34 cellular contexts compared by ENCODE assay signal in the genomic region with DNA sequence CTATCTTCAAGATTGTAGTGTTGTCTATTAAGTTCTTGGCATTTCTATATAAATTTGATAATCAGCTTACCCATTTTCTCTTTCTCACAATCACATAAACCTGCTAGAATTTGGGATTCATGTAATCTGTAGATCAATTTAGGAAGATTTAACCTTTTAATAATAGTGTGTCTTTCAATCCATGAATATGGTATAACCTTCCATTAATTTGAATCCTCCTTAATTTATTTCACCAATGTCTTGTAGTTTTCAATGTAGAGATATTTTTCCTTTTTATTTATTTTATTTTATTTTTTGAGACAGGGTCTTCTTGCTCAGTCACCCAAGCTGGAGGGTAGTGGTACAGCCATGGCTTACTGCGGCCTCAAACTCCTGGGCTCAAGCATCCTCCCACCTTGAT. TPM values are rescaled to one million over a fixed set of nuclear protein-coding genes. Genes with fewer than 3 reads are reported as not detected.
DNase-seq lines count a peak whose midpoint lies in the region; ATAC-seq, FAIRE-seq and TF ChIP-seq lines count a peak whose summit lies in the region.
"Had no signal": no experiment of that assay in that cellular context is flagged by ENCODE, and none has a peak within 500 bp of the region (broad histone marks: within the 10 kb centered on the region; RNA-seq: fewer than 3 reads in every experiment).

No MANE protein-coding gene starts in this region.

- H4K20me1 ChIP-seq in K562 (replicated peaks; ENCODE audit: control insufficient read depth, insufficient read depth, low read length), result no peaks in the 10 kb centered on the region
- H4K20me1 ChIP-seq: BLaER1; BLaER1 treated with 17β-estradiol and CSF1 and Interleukin-3, amounts not matched to agents 10 nM and 100 nM had no signal

- FAIRE-seq in G401.6 (lab: Jason Lieb, UNC) (peak; percentile 25), K562 (lab: Jason Lieb, UNC) (peak; percentile 32), pancreas (lab: Jason Lieb, UNC) (peak; percentile 13), H54 (lab: Jason Lieb, UNC) (no peak)
- FAIRE-seq: A204.1, A549, D721Med had no signal

- POLR2A ChIA-PET in HEK293 (lab: Yijun Ruan, JAX) (no interaction called here), K562 (lab: Yijun Ruan, JAX) (no interaction called here)

- H3K36me3 ChIP-seq in HEK293 (ENCODE audit: control insufficient read depth in 2 of 2, insufficient read depth in 1 of 2, low read length in 2 of 2) (peaks cover 39 to 51% of the 10 kb centered on the region in 2 experiments), K562 (ENCODE audit: control insufficient read depth, insufficient read depth, low read length) (0 out of 3 replicates have a peak, but pooled peaks cover 2% of the 10 kb centered on the region), pancreas (no peaks in the 10 kb centered on the region)
- H3K36me3 ChIP-seq: BE2C had no signal

- H3K27me3 ChIP-seq in K562 (ENCODE audit: control insufficient read depth in 2 of 2, insufficient read depth in 2 of 2, low read length in 2 of 2), result no peaks in the 10 kb centered on the region
- no peaks in the 10 kb centered on the region for H3K27me3 ChIP-seq in pancreas
- H3K27me3 ChIP-seq: BE2C; BLaER1; BLaER1 treated with 17β-estradiol and CSF1 and Interleukin-3, amounts not matched to agents 10 nM and 100 nM had no signal

- no TSS peak for BruUV-seq in K562 (replicated peaks; lab: Mats Ljungman, UMichigan)

- H3K9me1 ChIP-seq in K562 (ENCODE audit: control insufficient read depth, insufficient read depth, low read length), result no peaks in the 10 kb centered on the region

- no peak for TF ChIP-seq EP300 in K562 (IDR thresholded peaks at IDR 0.05; ENCODE audit: low read length)

- no peaks in the 10 kb centered on the region for H3K79me2 ChIP-seq in K562 (ENCODE audit: control insufficient read depth, insufficient read depth, low read length)

- H3K9ac ChIP-seq in K562 (ENCODE audit: insufficient read depth in 1 of 2, low read depth in 2 of 2, low read length in 2 of 2), result no peak overlapping the region
- H3K9ac ChIP-seq: BLaER1; BLaER1 treated with 17β-estradiol and CSF1 and Interleukin-3, amounts not matched to agents 10 nM and 100 nM had no signal

- in situ Hi-C loops in K562 (cut with MboI), result no loop called here

- ATAC-seq in K562 (no peak), pancreas (no peak)
- ATAC-seq: A549; CD8-positive, alpha-beta T cell had no signal

- DNase-seq in K562 (ENCODE audit: extremely low read depth in 1 of 4, low spot score in 3 of 4) (no peak), pancreas (no peak), H54 (ENCODE audit: insufficient read length, low spot score) (no peak), pons (ENCODE audit: low spot score) (no peak), COR-L47 (lab: John Stamatoyannopoulos, UW) (no peak)
- DNase-seq in activated CD8-positive, alpha-beta memory T cell treated with anti-CD3 and anti-CD28 coated beads, Interleukin-2, amount 50 U/mL, for 4 hours, result no peak
- DNase-seq: 8988T; ACHN; AML-193; BE2C; C1 segment of cervical spinal cord; Caco-2; Calu3; CD4-positive, alpha-beta memory T cell; CD4-positive, alpha-beta T cell; CD4-positive, CD25-positive, alpha-beta regulatory T cell; CD8-positive, alpha-beta memory T cell; CD8-positive, alpha-beta T cell; DMS 273 treated with DMSO at 0.1 percent for 48 hours; DMS153; DMS53; DMS79; DMS79 treated with DMSO at 0.1 percent for 48 hours; DND-41; EL had no signal

- 94% methylated on average over 1 of the region's 1 CpG for whole genome bisulfite sequencing in K562 (ENCODE audit: insufficient coverage, low coverage, missing lambda C conversion rate)
- WGBS in pancreas, 2 donors, result 98 to 100% methylated on average over 1 of the region's 1 CpG

- TF ChIP-seq CTCF in HEK293 (tag by site-specific recombination; IDR thresholded peaks at IDR 0.05) (no peak), K562 (IDR thresholded peaks at IDR 0.05 in 2 of 3, conservative IDR thresholded peaks at IDR 0.05 in 1 of 3; ENCODE audit: insufficient read depth in 2 of 3, low read depth in 1 of 3, low read length in 3 of 3) (no peak), pancreas (IDR thresholded peaks at IDR 0.05) (no peak)

- no peaks in the 10 kb centered on the region for H3K9me3 ChIP-seq in HEK293 (ENCODE audit: control insufficient read depth, insufficient read depth, low read depth, low read length)
- H3K9me3 ChIP-seq in K562 (replicated peaks; ENCODE audit: control insufficient read depth, insufficient read depth, low read depth, low read length), result no peaks in the 10 kb centered on the region
- H3K9me3 ChIP-seq in pancreas, result no peaks in the 10 kb centered on the region
- H3K9me3 ChIP-seq: A549; BE2C; BLaER1; BLaER1 treated with 17β-estradiol and CSF1 and Interleukin-3, amounts not matched to agents 10 nM and 100 nM had no signal

- CTCF ChIA-PET in HEK293 (lab: Yijun Ruan, JAX), result no interaction called here
- CTCF ChIA-PET in K562 (lab: Yijun Ruan, JAX; ENCODE audit: low intra/inter-chr PET ratio), result no interaction called here

- H3K4me3 ChIP-seq in HEK293 (ENCODE audit: low read depth, low read length) (no peak overlapping the region), K562 (no peak overlapping the region), pancreas (no peak overlapping the region)
- H3K4me3 ChIP-seq: A549; BLaER1; BLaER1 treated with 17β-estradiol and CSF1 and Interleukin-3, amounts not matched to agents 10 nM and 100 nM had no signal

- H3K4me1 ChIP-seq in HEK293 (ENCODE audit: control insufficient read depth, insufficient read depth, low read length) (no peaks in the 10 kb centered on the region), K562 (replicated peaks in 1 of 2; ENCODE audit: control insufficient read depth in 2 of 2, insufficient read depth in 2 of 2, low read length in 2 of 2) (no peaks in the 10 kb centered on the region), pancreas (no peaks in the 10 kb centered on the region)
- H3K4me1 ChIP-seq: A549; BE2C; BLaER1; BLaER1 treated with 17β-estradiol and CSF1 and Interleukin-3, amounts not matched to agents 10 nM and 100 nM; Caco-2 had no signal

- TF ChIP-seq RAD21 in K562 (CRISPR knock-in tag; conservative IDR thresholded peaks at IDR 0.05 in 1 of 2, IDR thresholded peaks at IDR 0.05 in 1 of 2), result no peak

- intact Hi-C loops in K562 (cut with micrococcal nuclease), result no loop called here
- intact Hi-C loops in pancreas (cut with DNase I), result no loop called here

- TF ChIP-seq POLR2A in K562 (conservative IDR thresholded peaks at IDR 0.05) (no peak), H54 (IDR thresholded peaks at IDR 0.05; ENCODE audit: low read depth, low read length) (no peak)

- H3K27ac ChIP-seq in HEK293 (ENCODE audit: extremely low read depth, low read depth, low read length) (no peak overlapping the region), K562 (ENCODE audit: extremely low read depth, low read depth, low read length) (no peak overlapping the region), pancreas (no peak overlapping the region)
- H3K27ac ChIP-seq: 22Rv1; A549; BLaER1; BLaER1 treated with 17β-estradiol and CSF1 and Interleukin-3, amounts not matched to agents 10 nM and 100 nM; C4-2B had no signal

- H2AFZ ChIP-seq in K562 (ENCODE audit: low read depth, low read length), result no peak overlapping the region

- H3K4me2 ChIP-seq in K562 (ENCODE audit: insufficient read depth, low read length), result no peak overlapping the region
- H3K4me2 ChIP-seq: A549; BLaER1; BLaER1 treated with 17β-estradiol and CSF1 and Interleukin-3, amounts not matched to agents 10 nM and 100 nM had no signal

TF ChIP-seq in HEK293, 187 proteins besides CTCF, POLR2A, EP300 and RAD21:
- TF ChIP-seq ZNF248 (tag by site-specific recombination; IDR thresholded peaks at IDR 0.05) (peak; percentile 95), ZNF660 (tag by site-specific recombination; IDR thresholded peaks at IDR 0.05) (no peak), ZFP37 (tag by site-specific recombination; IDR thresholded peaks at IDR 0.05) (no peak), HOXD13 (CRISPR knock-in tag; IDR thresholded peaks at IDR 0.05; ENCODE audit: borderline replicate concordance) (no peak), ZNF624 (tag by site-specific recombination; IDR thresholded peaks at IDR 0.05) (no peak), ZSCAN16 (tag by site-specific recombination; IDR thresholded peaks at IDR 0.05) (no peak), OVOL3 (tag by site-specific recombination; IDR thresholded peaks at IDR 0.05) (no peak)

TF ChIP-seq in K562, 482 proteins besides CTCF, POLR2A, EP300 and RAD21 (continues in another document):
- no peak for TF ChIP-seq FOSL1 (tag; conservative IDR thresholded peaks at IDR 0.05)
- no peak for TF ChIP-seq ZNF766 (CRISPR knock-in tag; conservative IDR thresholded peaks at IDR 0.05)
- no peak for TF ChIP-seq FOXA3 (CRISPR knock-in tag; conservative IDR thresholded peaks at IDR 0.05 in 1 of 2, IDR thresholded peaks at IDR 0.05 in 1 of 2)
- no peak for TF ChIP-seq NELFE (IDR thresholded peaks at IDR 0.05; ENCODE audit: insufficient read depth, insufficient read length)
- TF ChIP-seq RBM39 (optimal IDR thresholded peaks at IDR 0.05; ENCODE audit: low read depth, low read length), result no peak
- no peak for TF ChIP-seq ZNF224 (CRISPR knock-in tag; IDR thresholded peaks at IDR 0.05)

RNA-seq across cellular contexts. Expression of gene SANBR, which starts 20.2 kb away (rescaled TPM):
- total RNA-seq in K562 (2011; cell fraction: chromatin; rRNA removed; ENCODE audit: low replicate concordance), result 8.5 and 17.5 TPM in 2 replicates
- 5.8 TPM in 2 replicates for total RNA-seq in K562 (2011; cell fraction: nucleolus; rRNA removed)
- 6.5 and 13.1 TPM in 2 replicates for total RNA-seq in K562 (2011; cell fraction: nucleoplasm; rRNA removed)
- total RNA-seq in K562 (2014; rRNA removed) (4.1 and 5.7 TPM in 2 replicates), K562 (2014; rRNA removed; fragmentation: Illumina TruSeq; extraction: Trizol) (6.7 and 7.4 TPM in 2 replicates), K562 (2015; rRNA removed; fragmentation: Illumina TruSeq; extraction: Trizol) (5.4 and 7.7 TPM in 2 replicates), K562 (2021) (4.9 and 6.2 TPM in 2 replicates), pancreas (1 to 10 TPM; 1.7 to 5.1 (median 3.4) TPM)
- polyA plus RNA-seq in K562 (2011; rRNA removed) (6.6 and 6.9 TPM in 2 replicates), K562 (2014; fragmentation: Illumina TruSeq; extraction: Trizol) (5.1 and 6.3 TPM in 2 replicates), K562 (2014; fragmentation: Nextera tagmentation; extraction: Ambion mirVana) (1 to 10 TPM; 1.5 to 3.1 TPM), K562 (2014; rRNA removed) (4.5 and 5.3 TPM in 2 replicates), pancreas (1 to 10 TPM; 2.6 to 2.7 TPM)
- 2.0 and 3.8 TPM in 2 replicates for polyA plus RNA-seq in K562 (2011; cell fraction: cytosol; rRNA removed)
- polyA plus RNA-seq in K562 (2011; cell fraction: nucleus; rRNA removed), result 4.1 and 4.5 TPM in 2 replicates
- polyA plus RNA-seq in K562 (2012), result 4.6 and 6.6 TPM in 2 replicates
- 6.7 and 7.2 TPM in 2 replicates for polyA minus RNA-seq in K562 (2011; rRNA and poly(A)+ RNA removed)
- 3.7 and 4.2 TPM in 2 replicates for polyA minus RNA-seq in K562 (2011; cell fraction: cytosol; rRNA and poly(A)+ RNA removed)
- polyA minus RNA-seq in K562 (2011; cell fraction: nucleus; rRNA and poly(A)+ RNA removed), result 3.8 and 6.1 TPM in 2 replicates
